ENCODE assay signal across 23 cellular contexts in the genomic region with DNA sequence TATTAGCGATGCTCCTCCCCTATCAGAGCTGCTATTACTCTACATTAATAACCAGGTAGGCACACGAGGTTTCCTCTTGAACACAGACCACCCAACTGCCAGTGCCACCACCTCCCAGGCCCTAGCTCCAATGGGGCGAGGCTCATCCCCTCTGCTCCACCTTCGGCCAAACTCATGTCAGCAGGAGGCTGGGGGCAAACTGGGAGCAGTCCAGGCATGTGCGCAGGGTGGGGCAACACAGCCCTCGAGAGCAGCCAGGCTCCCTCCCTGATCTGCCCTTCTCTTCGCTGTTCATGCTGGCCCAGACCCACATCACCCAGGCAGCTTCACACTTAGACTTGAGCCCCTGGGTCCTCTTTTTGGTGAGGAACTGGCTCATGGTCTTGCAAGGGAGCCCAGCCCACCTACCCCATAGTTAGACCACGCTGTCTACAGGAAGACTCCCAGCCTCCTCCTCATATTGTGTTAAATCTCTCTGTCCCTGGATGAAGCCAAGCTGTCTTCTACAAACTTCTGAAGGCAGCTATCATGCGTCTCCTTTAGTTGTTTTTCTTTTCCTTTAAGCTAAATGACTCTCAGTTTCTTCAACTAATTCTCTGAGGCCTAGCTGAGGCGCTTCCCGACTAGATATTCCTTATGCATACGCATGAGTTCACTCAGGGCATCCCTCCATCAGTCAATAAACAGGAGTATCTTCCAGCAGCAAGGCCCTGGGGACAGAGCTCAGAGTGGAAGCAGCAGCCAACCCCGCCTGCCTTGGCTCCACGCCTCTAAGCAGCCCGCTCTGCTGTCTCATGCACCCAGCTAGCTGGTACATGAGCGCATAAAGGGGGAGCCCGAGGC. TPM values are rescaled to one million over a fixed set of nuclear protein-coding genes. Genes with fewer than 3 reads are reported as not detected.
DNase-seq lines count a peak whose midpoint lies in the region; ATAC-seq, FAIRE-seq and TF ChIP-seq lines count a peak whose summit lies in the region.
"Had no signal": no experiment of that assay in that cellular context is flagged by ENCODE, and none has a peak within 500 bp of the region (broad histone marks: within the 10 kb centered on the region; RNA-seq: fewer than 3 reads in every experiment).

No MANE protein-coding gene starts in this region.

- H3K27ac Mint-ChIP-seq in CD14-positive monocyte, result peak overlapping the region in 1 of 7 donors; percentile 1
- H3K27ac Mint-ChIP-seq in activated T-cell treated with anti-CD3 and anti-CD28 coated beads, Interleukin-2, amount 50 U/mL, for 72 hours, result no peak overlapping the region
- H3K27ac Mint-ChIP-seq: activated B cell treated with CpG ODN at 0.5 μM for 24 hours; activated CD4-positive, alpha-beta memory T cell treated with anti-CD3 and anti-CD28 coated beads for 36 hours; activated naive CD4-positive, alpha-beta T cell treated with anti-CD3 and anti-CD28 coated beads for 36 hours had no signal

- H3K27me3 Mint-ChIP-seq in CD14-positive monocyte (ENCODE audit: low read depth in 3 of 3), result peaks cover 0 to 4% (median 0%) of the 10 kb centered on the region in 3 donors
- H3K27me3 Mint-ChIP-seq in activated T-cell treated with anti-CD3 and anti-CD28 coated beads, Interleukin-2, amount 50 U/mL, for 72 hours (ENCODE audit: low read depth), result no peaks in the 10 kb centered on the region
- H3K27me3 Mint-ChIP-seq: activated B cell treated with CpG ODN at 0.5 μM for 24 hours; activated CD4-positive, alpha-beta memory T cell treated with anti-CD3 and anti-CD28 coated beads for 36 hours had no signal

- H3K9me3 ChIP-seq in right atrium auricular region, result no peaks in the 10 kb centered on the region
- no peaks in the 10 kb centered on the region for H3K9me3 ChIP-seq in psoas muscle
- no peaks in the 10 kb centered on the region for H3K9me3 ChIP-seq in HAP-1
- H3K9me3 ChIP-seq: lower lobe of right lung, right lobe of liver had no signal

- in situ Hi-C loops in HAP-1 (cut with MboI; ENCODE audit: low sequenced_read_pairs), result no loop called here

- H3K36me3 ChIP-seq in right atrium auricular region (peaks cover 63% of the 10 kb centered on the region), psoas muscle (ENCODE audit: insufficient read depth in 1 of 2, low read depth in 1 of 2) (peaks cover 2 to 93% of the 10 kb centered on the region in 2 donors), HAP-1 (replicated peaks) (peaks cover 96% of the 10 kb centered on the region)

- intact Hi-C loops in CD14-positive monocyte (cut with micrococcal nuclease) (no loop called here), psoas muscle (cut with DNase I) (no loop called here)

- peak overlapping the region in 1 of 2 donors; percentile 6 for H3K27ac ChIP-seq in right atrium auricular region
- H3K27ac ChIP-seq in psoas muscle, result no peak overlapping the region
- H3K27ac ChIP-seq: lower lobe of right lung, right lobe of liver had no signal

- 81 to 87% (median 86%) methylated on average over 17 of the region's 17 CpGs for WGBS in psoas muscle, 3 donors

- peaks cover 74 to 92% of the 10 kb centered on the region in 2 donors for H3K36me3 Mint-ChIP-seq in CD14-positive monocyte
- peaks cover 2 to 3% of the 10 kb centered on the region in 2 donors for H3K36me3 Mint-ChIP-seq in activated T-cell treated with anti-CD3 and anti-CD28 coated beads, Interleukin-2, amount 50 U/mL, for 72 hours (ENCODE audit: insufficient read depth in 2 of 2)

- H3K4me3 Mint-ChIP-seq in CD14-positive monocyte, result no peak overlapping the region
- no peak overlapping the region for H3K4me3 Mint-ChIP-seq in activated T-cell treated with anti-CD3 and anti-CD28 coated beads, Interleukin-2, amount 50 U/mL, for 72 hours
- H3K4me3 Mint-ChIP-seq: activated B cell treated with CpG ODN at 0.5 μM for 24 hours; activated CD4-positive, alpha-beta memory T cell treated with anti-CD3 and anti-CD28 coated beads for 36 hours; activated naive CD4-positive, alpha-beta T cell treated with anti-CD3 and anti-CD28 coated beads for 36 hours; H9 had no signal

- FAIRE-seq in GM12891 (lab: Jason Lieb, UNC), result no peak

- no peaks in the 10 kb centered on the region for H3K4me1 Mint-ChIP-seq in CD14-positive monocyte
- H3K4me1 Mint-ChIP-seq in activated T-cell treated with anti-CD3 and anti-CD28 coated beads, Interleukin-2, amount 50 U/mL, for 72 hours (ENCODE audit: low read depth), result no peaks in the 10 kb centered on the region
- H3K4me1 Mint-ChIP-seq: H9 had no signal

- H3K4me3 ChIP-seq in right atrium auricular region (no peak overlapping the region), psoas muscle (no peak overlapping the region), HAP-1 (no peak overlapping the region)
- H3K4me3 ChIP-seq: lower lobe of right lung, right lobe of liver had no signal

- no peaks in the 10 kb centered on the region for H3K27me3 ChIP-seq in right atrium auricular region
- H3K27me3 ChIP-seq in psoas muscle (ENCODE audit: insufficient read depth in 3 of 3, low read length in 2 of 3), result no peaks in the 10 kb centered on the region
- H3K27me3 ChIP-seq in HAP-1 (ENCODE audit: low read depth), result no peaks in the 10 kb centered on the region
- H3K27me3 ChIP-seq: right lobe of liver had no signal

- DNase-seq in CD14-positive monocyte (ENCODE audit: low spot score) (peak; percentile 21), fibroblast of gingiva (ENCODE audit: low read depth) (peak; percentile 18), right atrium auricular region (ENCODE audit: low spot score) (peak; percentile 67), psoas muscle (peak; percentile 52 to 80), GM12891 (ENCODE audit: insufficient read length, low spot score) (no peak), HAP-1 (ENCODE audit: low spot score in 2 of 2) (no peak)
- DNase-seq in activated T-cell treated with anti-CD3 and anti-CD28 coated beads, Interleukin-2, amount 50 U/mL, for 72 hours, result no peak
- DNase-seq: activated B cell treated with CpG ODN at 0.5 μM for 24 hours; activated CD4-positive, alpha-beta memory T cell treated with anti-CD3 and anti-CD28 coated beads for 36 hours; activated naive CD4-positive, alpha-beta T cell treated with anti-CD3 and anti-CD28 coated beads for 36 hours; H9; lower lobe of right lung; NCI-H1930; NCI-H510A treated with DMSO at 0.1 percent for 48 hours; right lobe of liver; T-helper 9 cell had no signal

- peak in 3 of 4 donors; percentile 28 to 46 (median 40) for ATAC-seq in psoas muscle
- ATAC-seq in GM18519 (IDR thresholded peaks at IDR 0.05; ENCODE audit: low FRiP score, unreplicated experiment), result no peak
- no peak for ATAC-seq in activated T-cell treated with anti-CD3 and anti-CD28 coated beads, Interleukin-2, amount 50 U/mL, for 72 hours (replicated peaks in 1 of 2)
- ATAC-seq: right lobe of liver, SK-N-SH treated with all-trans-retinoic acid at 6 μM for 48 hours had no signal

- peaks cover 0 to 17% of the 10 kb centered on the region in 2 donors for H3K4me1 ChIP-seq in right atrium auricular region
- H3K4me1 ChIP-seq in psoas muscle, result no peaks in the 10 kb centered on the region
- H3K4me1 ChIP-seq in HAP-1, result no peaks in the 10 kb centered on the region
- H3K4me1 ChIP-seq: lower lobe of right lung, right lobe of liver had no signal

- TF ChIP-seq CTCF in CD14-positive monocyte (IDR thresholded peaks at IDR 0.05), result no peak
- TF ChIP-seq CTCF in right atrium auricular region (IDR thresholded peaks at IDR 0.05), result no peak
- no peak for TF ChIP-seq CTCF in psoas muscle (IDR thresholded peaks at IDR 0.05)

- no peaks in the 10 kb centered on the region for H3K9me3 Mint-ChIP-seq in CD14-positive monocyte
- no peaks in the 10 kb centered on the region for H3K9me3 Mint-ChIP-seq in activated T-cell treated with anti-CD3 and anti-CD28 coated beads, Interleukin-2, amount 50 U/mL, for 72 hours
- H3K9me3 Mint-ChIP-seq: activated B cell treated with CpG ODN at 0.5 μM for 24 hours; activated CD4-positive, alpha-beta memory T cell treated with anti-CD3 and anti-CD28 coated beads for 36 hours; activated naive CD4-positive, alpha-beta T cell treated with anti-CD3 and anti-CD28 coated beads for 36 hours; H9 had no signal

- no peak for TF ChIP-seq POLR2A in GM12891 (IDR thresholded peaks at IDR 0.05; ENCODE audit: low read depth, low read length)

TF ChIP-seq in GM12891, 5 proteins besides CTCF, POLR2A, EP300 and RAD21:
- TF ChIP-seq POLR2AphosphoS5 (IDR thresholded peaks at IDR 0.05; ENCODE audit: low read depth, low read length), result no peak
- no peak for TF ChIP-seq TAF1 (IDR thresholded peaks at IDR 0.05; ENCODE audit: low read depth, low read length)
- no peak for TF ChIP-seq POU2F2 (IDR thresholded peaks at IDR 0.05; ENCODE audit: low read depth, low read length)
- TF ChIP-seq SPI1 (IDR thresholded peaks at IDR 0.05; ENCODE audit: low read depth, low read length), result no peak
- no peak for TF ChIP-seq PAX5 (IDR thresholded peaks at IDR 0.05; ENCODE audit: insufficient read depth, low read length, severe bottlenecking)

RNA-seq across cellular contexts. Expression of gene TMEM9, which starts 12.0 kb away (rescaled TPM):
- polyA plus RNA-seq in CD14-positive monocyte, result 10 to 100 TPM; 22.4 to 43.6 TPM
- total RNA-seq in right atrium auricular region, result 10 to 100 TPM; 41.8 to 63.4 TPM
- 10 to 100 TPM; 11.9 to 46.3 (median 32.3) TPM for total RNA-seq in psoas muscle
- 10 to 100 TPM in 2 of 3 donors, 1 to 10 TPM in 1; 7.2 to 23.4 (median 12.9) TPM for polyA plus RNA-seq in psoas muscle
- total RNA-seq in activated T-cell treated with anti-CD3 and anti-CD28 coated beads, Interleukin-2, amount 50 U/mL, for 72 hours, result 10 to 100 TPM; 25.8 to 30.2 TPM
- polyA plus RNA-seq in GM12891 (2012; ENCODE audit: low read depth, missing spikeins), result 29.8 TPM

RNA-seq across cellular contexts. Expression of gene ASCL5, which starts 15.2 kb away (rescaled TPM):
- not detected for polyA plus RNA-seq in CD14-positive monocyte
- not detected for total RNA-seq in right atrium auricular region
- total RNA-seq in psoas muscle, result under 1 TPM in 2 of 4 donors, not detected in 2; 0.26 to 0.30 TPM
- not detected for polyA plus RNA-seq in psoas muscle
- total RNA-seq in activated T-cell treated with anti-CD3 and anti-CD28 coated beads, Interleukin-2, amount 50 U/mL, for 72 hours, result under 1 TPM; 0.16 to 0.22 TPM
- not detected for polyA plus RNA-seq in GM12891 (2012; ENCODE audit: low read depth, missing spikeins)
- total RNA-seq: activated B cell treated with CpG ODN at 0.5 μM for 24 hours; activated CD4-positive, alpha-beta memory T cell treated with anti-CD3 and anti-CD28 coated beads for 36 hours; activated naive CD4-positive, alpha-beta T cell treated with anti-CD3 and anti-CD28 coated beads for 36 hours; lower lobe of right lung; osteoblast; right lobe of liver; RPMI7951; temporal lobe had no signal
- polyA plus RNA-seq: AG04450, esophagus had no signal

RNA-seq across cellular contexts. Expression of gene CACNA1S, which starts 30.0 kb away (rescaled TPM):
- polyA plus RNA-seq in CD14-positive monocyte (not detected), psoas muscle (10 to 100 TPM; 11.9 to 48.1 (median 25.5) TPM)
- total RNA-seq in right atrium auricular region (not detected), psoas muscle (100 to 1,000 TPM in 2 of 4 donors, 10 to 100 TPM in 2; 56.3 to 269 (median 158) TPM)
- not detected for total RNA-seq in activated T-cell treated with anti-CD3 and anti-CD28 coated beads, Interleukin-2, amount 50 U/mL, for 72 hours
- not detected for polyA plus RNA-seq in GM12891 (2012; ENCODE audit: low read depth, missing spikeins)
- total RNA-seq: activated B cell treated with CpG ODN at 0.5 μM for 24 hours; activated CD4-positive, alpha-beta memory T cell treated with anti-CD3 and anti-CD28 coated beads for 36 hours; activated naive CD4-positive, alpha-beta T cell treated with anti-CD3 and anti-CD28 coated beads for 36 hours; H9; osteoblast; RPMI7951 had no signal
- polyA plus RNA-seq: AG04450, esophagus had no signal

RNA-seq across cellular contexts. Expression of gene IGFN1, which starts 48.4 kb away (rescaled TPM):
- polyA plus RNA-seq in CD14-positive monocyte, result not detected
- not detected for total RNA-seq in right atrium auricular region
- 100 to 1,000 TPM in 3 of 4 donors, 10 to 100 TPM in 1; 29.3 to 442 (median 247) TPM for total RNA-seq in psoas muscle
- polyA plus RNA-seq in psoas muscle, result 10 to 100 TPM in 2 of 3 donors, 1 to 10 TPM in 1; 2.7 to 33.1 (median 22.0) TPM
- under 1 TPM; 0.02 to 0.46 TPM for total RNA-seq in activated T-cell treated with anti-CD3 and anti-CD28 coated beads, Interleukin-2, amount 50 U/mL, for 72 hours
- polyA plus RNA-seq in GM12891 (2012; ENCODE audit: low read depth, missing spikeins), result not detected
- total RNA-seq: activated B cell treated with CpG ODN at 0.5 μM for 24 hours; activated CD4-positive, alpha-beta memory T cell treated with anti-CD3 and anti-CD28 coated beads for 36 hours; activated naive CD4-positive, alpha-beta T cell treated with anti-CD3 and anti-CD28 coated beads for 36 hours; H9 had no signal
- polyA plus RNA-seq: AG04450 had no signal

Comparison
In these comparisons a context has a peak if more than half of its experiments do, and no peak if none do; other contexts are left out.
1. DNase-seq: peak in CD14-positive monocyte (single experiment), fibroblast of gingiva (single experiment), right atrium auricular region (single experiment) and psoas muscle (2 of 2); none in activated T-cell treated with anti-CD3 and anti-CD28 coated beads, Interleukin-2, amount 50 U/mL, for 72 hours (0 of 2), GM12891 (single experiment) and HAP-1 (0 of 2).
2. ATAC-seq: peak in psoas muscle (3 of 4); none in GM18519 (single experiment) and activated T-cell treated with anti-CD3 and anti-CD28 coated beads, Interleukin-2, amount 50 U/mL, for 72 hours (0 of 2).
3. RNA of gene CACNA1S, which starts 30.0 kb away (total RNA-seq): 56.3 to 269 TPM in psoas muscle; not detected in activated T-cell treated with anti-CD3 and anti-CD28 coated beads, Interleukin-2, amount 50 U/mL, for 72 hours and not detected in right atrium auricular region; every median in the first group is over 10 times any median in the second.